In the genomic region with DNA sequence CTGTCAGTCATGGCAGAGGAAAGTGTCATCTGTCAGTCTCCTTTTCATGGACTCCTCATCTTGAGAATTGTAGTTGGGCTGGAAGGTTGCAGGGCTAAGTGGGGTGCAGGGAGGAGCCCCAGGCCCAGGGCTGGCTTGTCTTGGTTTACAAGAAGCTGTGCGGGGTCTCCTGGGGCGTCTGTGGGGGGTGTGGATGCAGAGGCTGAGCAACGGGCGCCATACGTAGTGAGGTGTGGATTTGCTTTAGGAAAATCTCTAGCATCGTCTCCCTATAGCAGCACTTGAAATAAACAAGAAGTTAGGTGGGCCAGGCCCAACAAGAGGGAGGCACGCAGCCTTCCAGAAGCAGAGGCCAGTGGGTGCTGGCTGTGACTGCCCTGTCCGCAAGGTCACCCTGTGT, we compare ENCODE assay signal across 28 cellular contexts. TPM values are rescaled to one million over a fixed set of nuclear protein-coding genes. Genes with fewer than 3 reads are reported as not detected.
DNase-seq lines count a peak whose midpoint lies in the region; ATAC-seq, FAIRE-seq and TF ChIP-seq lines count a peak whose summit lies in the region.
"Had no signal": no experiment of that assay in that cellular context is flagged by ENCODE, and none has a peak within 500 bp of the region (broad histone marks: within the 10 kb centered on the region; RNA-seq: fewer than 3 reads in every experiment).

No MANE protein-coding gene starts in this region.

- H3K4me2 ChIP-seq in OCI-LY1 (ENCODE audit: low read length): no peak overlapping the region
- H3K4me2 ChIP-seq: GM23338, KMS-11, PC-9 had no signal

- H3K27me3 ChIP-seq in heart left ventricle (no peaks in the 10 kb centered on the region), OCI-LY1 (ENCODE audit: insufficient read depth, low read length) (no peaks in the 10 kb centered on the region)

- H3K36me3 Mint-ChIP-seq in activated T-helper 2 cell treated with anti-CD3 and anti-CD28 coated beads, Interferon-gamma antibody, Interleukin-2, Interleukin-4, amounts not matched to agents 10 μg/mL and 5 μg/mL and 100 μg/mL, durations not matched to agents 14 hours and 24 hours and 36 hours (ENCODE audit: low read depth): peaks cover 57% of the 10 kb centered on the region

- H4K20me1 ChIP-seq in OCI-LY1 (ENCODE audit: insufficient read depth, low read length): no peaks in the 10 kb centered on the region

- TF ChIP-seq CTCF in heart left ventricle (IDR thresholded peaks at IDR 0.05) (no peak), OCI-LY1 (IDR thresholded peaks at IDR 0.05; ENCODE audit: low read length) (no peak), kidney (IDR thresholded peaks at IDR 0.05; ENCODE audit: borderline replicate concordance, extremely low read depth, insufficient read depth) (no peak)

- no peaks in the 10 kb centered on the region for H3K9me2 ChIP-seq in OCI-LY1 (ENCODE audit: low read depth, low read length)

- WGBS in heart left ventricle, 4 donors: 87 to 95% (median 93%) methylated on average over 7 to 8 of the region's 8 CpGs

- DNase-seq in left cardiac atrium: peak; percentile 6
- DNase-seq in heart left ventricle: no peak
- peak; percentile 51 for DNase-seq in kidney
- no peak for DNase-seq in central memory CD4-positive, alpha-beta T cell
- DNase-seq in activated T-helper 2 cell treated with anti-CD3 and anti-CD28 coated beads, Interferon-gamma antibody, Interleukin-2, Interleukin-4, amounts not matched to agents 10 μg/mL and 5 μg/mL and 100 μg/mL, durations not matched to agents 14 hours and 24 hours and 36 hours (ENCODE audit: low spot score): no peak
- DNase-seq: 8988T; ACHN; CD4-positive, alpha-beta T cell; H9; IMR-90; NCI-H1092 treated with DMSO at 0.1 percent for 48 hours; NCI-H1436; NCI-H187; NCI-H2081 treated with DMSO at 0.1 percent for 48 hours; NCI-H2171; NCI-H345; NCI-H524; NCI-H748 treated with DMSO at 0.1 percent for 48 hours; PC-9; SHP77 had no signal

- H3K9ac ChIP-seq in OCI-LY1 (ENCODE audit: low read length) (no peak overlapping the region), kidney (ENCODE audit: low read length in 2 of 2) (no peak overlapping the region)
- H3K9ac ChIP-seq: KMS-11 had no signal

- H3K4me1 ChIP-seq in heart left ventricle (peaks cover 3 to 52% (median 36%) of the 10 kb centered on the region in 12 donors), OCI-LY1 (ENCODE audit: insufficient read depth, low read length, severe bottlenecking) (peaks cover 29% of the 10 kb centered on the region), kidney (ENCODE audit: control insufficient read depth in 1 of 2, insufficient read depth in 1 of 2, low read depth in 1 of 2, low read length in 2 of 2) (peaks cover 0 to 18% of the 10 kb centered on the region in 2 donors)

- ATAC-seq in left cardiac atrium (no peak), heart left ventricle (no peak), GM19467 (IDR thresholded peaks at IDR 0.05; ENCODE audit: unreplicated experiment) (no peak)
- ATAC-seq: GM23338 had no signal

- no peaks in the 10 kb centered on the region for H3K27me3 Mint-ChIP-seq in activated T-helper 2 cell treated with anti-CD3 and anti-CD28 coated beads, Interferon-gamma antibody, Interleukin-2, Interleukin-4, amounts not matched to agents 10 μg/mL and 5 μg/mL and 100 μg/mL, durations not matched to agents 14 hours and 24 hours and 36 hours (ENCODE audit: low read depth)
- H3K27me3 Mint-ChIP-seq: CD4-positive, alpha-beta T cell had no signal

- no peak overlapping the region for H2AFZ ChIP-seq in OCI-LY1 (ENCODE audit: low read length)
- H2AFZ ChIP-seq: GM23338, PC-9 had no signal

- intact Hi-C loops in left cardiac atrium (cut with DNase I) (no loop called here), heart left ventricle (cut with DNase I) (no loop called here), kidney (cut with DNase I) (no loop called here)
- intact Hi-C loops in activated T-helper 2 cell treated with anti-CD3 and anti-CD28 coated beads, Interferon-gamma antibody, Interleukin-2, Interleukin-4, amounts not matched to agents 10 μg/mL and 5 μg/mL and 100 μg/mL, durations not matched to agents 14 hours and 24 hours and 36 hours (cut with micrococcal nuclease): no loop called here

- no peak overlapping the region for H3K4me3 Mint-ChIP-seq in activated T-helper 2 cell treated with anti-CD3 and anti-CD28 coated beads, Interferon-gamma antibody, Interleukin-2, Interleukin-4, amounts not matched to agents 10 μg/mL and 5 μg/mL and 100 μg/mL, durations not matched to agents 14 hours and 24 hours and 36 hours (ENCODE audit: low read depth)
- H3K4me3 Mint-ChIP-seq: CD4-positive, alpha-beta T cell; GM23338 had no signal

- no peak for TF ChIP-seq POLR2A in heart left ventricle (IDR thresholded peaks at IDR 0.05)

- H3K36me3 ChIP-seq in heart left ventricle (peaks cover 0 to 49% (median 39%) of the 10 kb centered on the region in 9 donors), OCI-LY1 (ENCODE audit: insufficient read depth, low read length) (peaks cover 49% of the 10 kb centered on the region), kidney (ENCODE audit: control insufficient read depth in 1 of 2, insufficient read depth in 2 of 2, low read length in 2 of 2) (peaks cover 25 to 32% of the 10 kb centered on the region in 2 donors)

- FAIRE-seq in kidney (lab: Jason Lieb, UNC): no peak
- FAIRE-seq: G401.6 had no signal

- H3K9me3 ChIP-seq in heart left ventricle: peaks cover 0 to 5% (median 0%) of the 10 kb centered on the region in 12 donors
- 0 out of 2 replicates have a peak, but pooled peaks cover 2% of the 10 kb centered on the region for H3K9me3 ChIP-seq in OCI-LY1 (ENCODE audit: low read length)
- no peaks in the 10 kb centered on the region for H3K9me3 ChIP-seq in kidney (ENCODE audit: control insufficient read depth in 1 of 2, low read length in 2 of 2)

- peaks cover 13% of the 10 kb centered on the region for H3K4me1 Mint-ChIP-seq in activated T-helper 2 cell treated with anti-CD3 and anti-CD28 coated beads, Interferon-gamma antibody, Interleukin-2, Interleukin-4, amounts not matched to agents 10 μg/mL and 5 μg/mL and 100 μg/mL, durations not matched to agents 14 hours and 24 hours and 36 hours (ENCODE audit: low read depth)

- no peaks in the 10 kb centered on the region for H3K79me2 ChIP-seq in OCI-LY1 (ENCODE audit: insufficient read depth, low read length)

- H3F3A ChIP-seq in OCI-LY1 (ENCODE audit: insufficient read depth, low read length): no peaks in the 10 kb centered on the region

- peaks cover 6% of the 10 kb centered on the region for H3K9me3 Mint-ChIP-seq in activated T-helper 2 cell treated with anti-CD3 and anti-CD28 coated beads, Interferon-gamma antibody, Interleukin-2, Interleukin-4, amounts not matched to agents 10 μg/mL and 5 μg/mL and 100 μg/mL, durations not matched to agents 14 hours and 24 hours and 36 hours
- H3K9me3 Mint-ChIP-seq: CD4-positive, alpha-beta T cell; GM23338; H9 had no signal

- no peak overlapping the region for H3K27ac Mint-ChIP-seq in activated T-helper 2 cell treated with anti-CD3 and anti-CD28 coated beads, Interferon-gamma antibody, Interleukin-2, Interleukin-4, amounts not matched to agents 10 μg/mL and 5 μg/mL and 100 μg/mL, durations not matched to agents 14 hours and 24 hours and 36 hours
- H3K27ac Mint-ChIP-seq: GM23338, H9 had no signal

- H3K4me3 ChIP-seq in heart left ventricle (no peak overlapping the region), OCI-LY1 (ENCODE audit: low read depth, low read length, poor library complexity, severe bottlenecking) (no peak overlapping the region), kidney (ENCODE audit: low read length in 2 of 2) (no peak overlapping the region)
- H3K4me3 ChIP-seq: GM23338, PC-9 had no signal

- H3K27ac ChIP-seq in heart left ventricle (no peak overlapping the region), OCI-LY1 (ENCODE audit: low read depth, low read length, poor library complexity, severe bottlenecking) (peak overlapping the region; percentile 44), kidney (ENCODE audit: low read depth in 2 of 2, low read length in 2 of 2) (no peak overlapping the region)
- H3K27ac ChIP-seq: KMS-11, PC-9 had no signal

RNA-seq across cellular contexts. Expression of a gene that starts 1.8 kb away (rescaled TPM):
- total RNA-seq in left cardiac atrium: 1 to 10 TPM; 2.1 to 5.7 TPM
- total RNA-seq in heart left ventricle: 1 to 10 TPM in 3 of 9 donors, under 1 TPM in 6; 0.16 to 6.6 (median 0.67) TPM
- 1 to 10 TPM; 1.7 to 2.6 TPM for polyA plus RNA-seq in heart left ventricle
- 9.5 TPM for total RNA-seq in kidney
- polyA plus RNA-seq in kidney (ENCODE audit: insufficient read depth, low read depth, low replicate concordance): 2.0 TPM
- 20.2 and 21.4 TPM in 2 replicates for total RNA-seq in activated T-helper 2 cell treated with anti-CD3 and anti-CD28 coated beads, Interferon-gamma antibody, Interleukin-2, Interleukin-4, amounts not matched to agents 10 μg/mL and 5 μg/mL and 100 μg/mL, durations not matched to agents 14 hours and 24 hours and 36 hours
- total RNA-seq: SK-MEL-5 had no signal

RNA-seq across cellular contexts. Expression of a gene that starts 12.8 kb away (rescaled TPM):
- total RNA-seq in left cardiac atrium (10 to 100 TPM; 16.8 to 20.2 TPM), heart left ventricle (10 to 100 TPM; 14.7 to 22.2 (median 16.3) TPM), kidney (37.3 TPM)
- polyA plus RNA-seq in heart left ventricle (10 to 100 TPM in 1 of 2 donors, 1 to 10 TPM in 1; 6.2 to 15.8 TPM), kidney (ENCODE audit: insufficient read depth, low read depth, low replicate concordance) (16.4 TPM)
- 50.5 and 53.7 TPM in 2 replicates for total RNA-seq in activated T-helper 2 cell treated with anti-CD3 and anti-CD28 coated beads, Interferon-gamma antibody, Interleukin-2, Interleukin-4, amounts not matched to agents 10 μg/mL and 5 μg/mL and 100 μg/mL, durations not matched to agents 14 hours and 24 hours and 36 hours

RNA-seq across cellular contexts. Expression of a gene that starts 24.4 kb away (rescaled TPM):
- 10 to 100 TPM; 33.8 to 39.1 TPM for total RNA-seq in left cardiac atrium
- total RNA-seq in heart left ventricle: 10 to 100 TPM; 27.5 to 46.2 (median 38.9) TPM
- polyA plus RNA-seq in heart left ventricle: 10 to 100 TPM; 16.5 to 20.1 TPM
- total RNA-seq in kidney: 67.9 TPM
- polyA plus RNA-seq in kidney (ENCODE audit: insufficient read depth, low read depth, low replicate concordance): 23.0 TPM
- total RNA-seq in activated T-helper 2 cell treated with anti-CD3 and anti-CD28 coated beads, Interferon-gamma antibody, Interleukin-2, Interleukin-4, amounts not matched to agents 10 μg/mL and 5 μg/mL and 100 μg/mL, durations not matched to agents 14 hours and 24 hours and 36 hours: 57.9 and 59.8 TPM in 2 replicates

RNA-seq across cellular contexts. Expression of a gene that starts 56.0 kb away (rescaled TPM):
- total RNA-seq in left cardiac atrium: not detected
- total RNA-seq in heart left ventricle: not detected
- polyA plus RNA-seq in heart left ventricle: not detected
- total RNA-seq in kidney: not detected
- polyA plus RNA-seq in kidney (ENCODE audit: insufficient read depth, low read depth, low replicate concordance): not detected
- not detected in 2 replicates for total RNA-seq in activated T-helper 2 cell treated with anti-CD3 and anti-CD28 coated beads, Interferon-gamma antibody, Interleukin-2, Interleukin-4, amounts not matched to agents 10 μg/mL and 5 μg/mL and 100 μg/mL, durations not matched to agents 14 hours and 24 hours and 36 hours
- total RNA-seq: CD4-positive, alpha-beta T cell; IMR-90; PC-9; RPMI7951; SK-MEL-5 had no signal
- polyA plus RNA-seq: BJ, IMR-90 had no signal

Comparison
In these comparisons a context has a peak if more than half of its experiments do, and no peak if none do; other contexts are left out.
1. DNase-seq: peak in left cardiac atrium (single experiment) and kidney (single experiment); none in heart left ventricle (0 of 5), central memory CD4-positive, alpha-beta T cell (single experiment) and activated T-helper 2 cell treated with anti-CD3 and anti-CD28 coated beads, Interferon-gamma antibody, Interleukin-2, Interleukin-4, amounts not matched to agents 10 μg/mL and 5 μg/mL and 100 μg/mL, durations not matched to agents 14 hours and 24 hours and 36 hours (single experiment).